11 cellular contexts compared by ENCODE assay signal in genomic region chr14:53780156-53780555, GRCh38.
"Had no signal": no experiment of that assay in that cellular context is flagged by ENCODE, and none has a peak within 500 bp of the region (broad histone marks: within the 10 kb centered on the region; RNA-seq: fewer than 3 reads in every experiment).

No MANE protein-coding gene starts in this region.

- ATAC-seq: HCT116, HepG2 had no signal

- DNase-seq: GM23248, GOT3, H7, HFFc6, KBM-7 had no signal

- H3K4me1 Mint-ChIP-seq: IgD-negative memory B cell had no signal

- H3K27ac ChIP-seq: GM23248, HL-60, KMS-11 had no signal

- H3K36me3 Mint-ChIP-seq: IgD-negative memory B cell had no signal

- H3K9me3 ChIP-seq: HAP-1 had no signal

- H3K36me3 ChIP-seq: HAP-1 had no signal

- H3K4me1 ChIP-seq: HAP-1 had no signal

- H3K4me3 Mint-ChIP-seq: HFFc6, IgD-negative memory B cell had no signal

- H3K4me3 ChIP-seq: GM23248, HAP-1 had no signal

- H3K27ac Mint-ChIP-seq: HFFc6, IgD-negative memory B cell had no signal

- H3K27me3 Mint-ChIP-seq: IgD-negative memory B cell had no signal
